Comparison of ENCODE assay signal across 24 cellular contexts in the genomic region with DNA sequence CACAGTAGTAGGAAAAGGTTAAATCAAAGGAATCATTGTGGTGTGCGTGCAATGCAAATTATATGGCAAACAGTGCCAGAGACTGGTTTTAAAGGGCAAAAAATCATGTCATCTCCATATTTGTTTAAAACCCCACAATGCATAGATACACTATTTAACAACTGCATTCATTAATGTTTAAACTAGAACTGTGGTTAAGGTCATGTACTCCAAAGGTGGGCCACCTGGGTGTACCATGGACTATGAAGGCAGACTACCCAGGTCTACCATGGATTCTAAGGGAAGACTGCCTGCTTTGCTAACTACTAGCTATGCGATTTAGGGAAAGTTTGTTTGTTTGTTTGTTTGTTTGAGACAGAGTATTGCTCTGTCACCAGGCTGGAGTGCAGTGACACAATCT.
"Had no signal": no experiment of that assay in that cellular context is flagged by ENCODE, and none has a peak within 500 bp of the region (broad histone marks: within the 10 kb centered on the region; RNA-seq: fewer than 3 reads in every experiment).

No MANE protein-coding gene starts in this region.

- H3K36me3 Mint-ChIP-seq: T-cell had no signal

- H3K4me1 ChIP-seq: Peyer's patch, SJSA1 had no signal

- H2AFZ ChIP-seq: PC-9 had no signal

- H3K36me3 ChIP-seq: MG63, Peyer's patch, SJSA1 had no signal

- H3K4me1 Mint-ChIP-seq: T-cell had no signal

- H3K4me3 Mint-ChIP-seq: T-cell had no signal

- H3K9me3 ChIP-seq: MG63, Peyer's patch, SJSA1 had no signal

- DNase-seq: IMR-90; Karpas-422; KG1; MG63; NCI-H1092 treated with DMSO at 0.1 percent for 48 hours; NCI-H1436; NCI-H187; NCI-H2029; NCI-H2081 treated with DMSO at 0.1 percent for 48 hours; NCI-H2171 treated with DMSO at 0.1 percent for 48 hours; NCI-H345; NCI-H446 treated with DMSO at 0.1 percent for 48 hours; NCI-H510A treated with DMSO at 0.1 percent for 48 hours; NCI-H69; NCI-H774; NK-92 treated with Interleukin-12 subunit alpha and Interleukin-12 subunit beta, amount 100 ng/mL, for 24 hours; OCI-M1; PC-9; Peyer's patch; SHP77 treated with DMSO at 0.1 percent for 48 hours; T-cell had no signal

- H3K4me2 ChIP-seq: PC-9 had no signal

- H3K27ac ChIP-seq: PC-9, Peyer's patch, SJSA1, SK-N-MC had no signal

- H3K27me3 Mint-ChIP-seq: T-cell had no signal

- H3K4me3 ChIP-seq: MG63, PC-9, Peyer's patch, SJSA1, SK-N-MC had no signal

- H3K9me3 Mint-ChIP-seq: T-cell had no signal

- H3K27ac Mint-ChIP-seq: T-cell had no signal

- ATAC-seq: Right ventricle myocardium inferior, T-cell had no signal

- H3K27me3 ChIP-seq: MG63, Peyer's patch, SJSA1 had no signal
